8 cellular contexts compared by ENCODE assay signal in the genomic region with DNA sequence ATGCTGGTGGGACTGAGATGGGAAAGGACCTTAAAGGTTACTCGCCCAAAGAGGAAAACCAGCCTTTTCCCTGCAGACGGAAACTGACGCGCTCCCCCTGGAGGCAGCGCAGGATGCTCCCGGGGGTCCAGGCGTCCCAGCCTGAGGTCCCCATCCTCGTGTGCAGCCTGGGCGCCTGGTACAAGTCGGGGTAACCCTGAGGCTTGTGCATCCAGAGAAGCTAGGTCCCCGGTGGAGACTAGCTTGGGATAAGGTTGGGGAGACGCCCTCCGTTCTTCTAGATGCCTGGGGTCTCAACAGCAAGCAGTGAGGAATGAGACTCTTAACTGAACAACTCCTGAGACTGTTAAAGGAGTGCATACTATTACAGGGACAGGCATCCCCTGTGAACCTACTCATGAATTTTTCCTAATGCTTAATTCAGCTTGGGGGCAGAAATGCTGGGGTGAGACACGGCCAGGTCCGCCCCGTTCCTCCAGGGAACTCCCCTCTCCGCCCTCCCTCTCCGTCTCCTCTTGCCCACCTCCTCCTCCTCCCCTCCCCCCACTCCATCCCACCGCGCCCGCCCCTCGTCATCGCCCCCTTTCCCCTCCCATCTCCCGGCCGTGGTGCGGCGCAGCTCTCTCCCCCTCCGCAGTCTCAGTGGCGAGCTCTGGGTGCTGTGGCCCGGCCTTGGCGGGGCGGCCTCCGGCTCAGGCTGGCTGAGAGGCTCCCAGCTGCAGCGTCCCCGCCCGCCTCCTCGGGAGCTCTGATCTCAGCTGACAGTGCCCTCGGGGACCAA. TPM values are rescaled to one million over a fixed set of nuclear protein-coding genes. Genes with fewer than 3 reads are reported as not detected.
DNase-seq lines count a peak whose midpoint lies in the region; ATAC-seq and TF ChIP-seq lines count a peak whose summit lies in the region.

A gene with protein sequence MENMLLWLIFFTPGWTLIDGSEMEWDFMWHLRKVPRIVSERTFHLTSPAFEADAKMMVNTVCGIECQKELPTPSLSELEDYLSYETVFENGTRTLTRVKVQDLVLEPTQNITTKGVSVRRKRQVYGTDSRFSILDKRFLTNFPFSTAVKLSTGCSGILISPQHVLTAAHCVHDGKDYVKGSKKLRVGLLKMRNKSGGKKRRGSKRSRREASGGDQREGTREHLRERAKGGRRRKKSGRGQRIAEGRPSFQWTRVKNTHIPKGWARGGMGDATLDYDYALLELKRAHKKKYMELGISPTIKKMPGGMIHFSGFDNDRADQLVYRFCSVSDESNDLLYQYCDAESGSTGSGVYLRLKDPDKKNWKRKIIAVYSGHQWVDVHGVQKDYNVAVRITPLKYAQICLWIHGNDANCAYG (plus strand): TSS at position 634 of the 781 bp plus-strand sequence. CDS start 10,908 bp downstream, outside the sequence.

- no peaks in the 10 kb centered on the region for H4K20me1 ChIP-seq in GM23248 (ENCODE audit: insufficient read depth)

- H3K27me3 ChIP-seq in GM23248 (replicated peaks; ENCODE audit: insufficient read depth) (no peaks in the 10 kb centered on the region), adrenal gland (no peaks in the 10 kb centered on the region)

- peak; percentile 48 to 73 (median 68) for TF ChIP-seq CTCF in adrenal gland (IDR thresholded peaks at IDR 0.05)

- H3K9me2 ChIP-seq in GM23248 (ENCODE audit: insufficient read depth), result no peaks in the 10 kb centered on the region

- ATAC-seq in left ventricle myocardium superior, result peak; percentile 94
- ATAC-seq in HG03378 (IDR thresholded peaks at IDR 0.05; ENCODE audit: unreplicated experiment), result no peak

- H3K79me2 ChIP-seq in GM23248 (ENCODE audit: insufficient read depth), result no peaks in the 10 kb centered on the region

- peak within 1 kb of the TSS; percentile 72 for H3K4me2 ChIP-seq in GM23248 (ENCODE audit: unreplicated experiment)

- in situ Hi-C loops in GM23248 (cut with MboI), result loop anchor here (10.0 kb wide), 1 partner anchor 447 kb away; a partner anchor contains a TSS

- H3K36me3 ChIP-seq in GM23248 (ENCODE audit: low read depth), result no peaks in the 10 kb centered on the region
- H3K36me3 ChIP-seq in adrenal gland (replicated peaks in 1 of 2), result no peaks in the 10 kb centered on the region

- H3K9ac ChIP-seq in GM23248, result peak within 1 kb of the TSS; percentile 25

- TF ChIP-seq POLR2A in adrenal gland (IDR thresholded peaks at IDR 0.05), result peak in 1 of 2 donors; percentile 40

- intact Hi-C loops in adrenal gland (cut with DNase I), result loop anchor here (5.0 to 10.0 kb wide), 4 partner anchors 90 to 447 kb away; a partner anchor contains a TSS
- intact Hi-C loops in left ventricle myocardium superior (cut with micrococcal nuclease), result no loop called here
- intact Hi-C loops in posterior vena cava (cut with DNase I), result loop anchor here (2.0 to 10.0 kb wide), 3 partner anchors 80 to 291 kb away; a partner anchor contains a TSS

- H2AFZ ChIP-seq in GM23248, result peak within 1 kb of the TSS; percentile 75

- H3K4me1 ChIP-seq in GM23248 (ENCODE audit: insufficient read depth), result no peaks in the 10 kb centered on the region
- peaks cover 0 to 5% of the 10 kb centered on the region in 2 donors for H3K4me1 ChIP-seq in adrenal gland (replicated peaks in 1 of 2)

- DNase-seq in DMS53 (lab: John Stamatoyannopoulos, UW), result peak; percentile 73
- DNase-seq in GM23248, result peak; percentile 66
- DNase-seq in NCI-H345 (lab: John Stamatoyannopoulos, UW), result peak; percentile 68
- DNase-seq in adrenal gland, result peak; percentile 66 to 76 (median 71)
- DNase-seq in left ventricle myocardium superior, result peak; percentile 66
- peak; percentile 87 for DNase-seq in posterior vena cava (ENCODE audit: low spot score)
- DNase-seq in GF-D8 (lab: John Stamatoyannopoulos, UW), result no peak

- 5 to 10% methylated on average over 24 to 38 of the region's 38 CpGs for WGBS in GM23248 (ENCODE audit: low coverage in 1 of 2, low lambda C conversion rate in 2 of 2, missing lambda C conversion rate in 2 of 2), 2 experiments
- WGBS in adrenal gland, 4 donors, result 2 to 6% (median 5%) methylated on average over 3 to 38 of the region's 38 CpGs

- no peaks in the 10 kb centered on the region for H3F3A ChIP-seq in GM23248 (ENCODE audit: insufficient read depth)

- H3K9me3 ChIP-seq in GM23248 (ENCODE audit: low read depth) (no peaks in the 10 kb centered on the region), adrenal gland (replicated peaks in 1 of 3) (no peaks in the 10 kb centered on the region)

- H3K27ac ChIP-seq in GM23248, result no peak within 1 kb of the TSS
- H3K27ac ChIP-seq in adrenal gland, result peak within 1 kb of the TSS in 2 of 5 donors; percentile 7 to 32

- peak within 1 kb of the TSS; percentile 71 for H3K4me3 ChIP-seq in GM23248
- H3K4me3 ChIP-seq in adrenal gland, result peak within 1 kb of the TSS in 2 of 4 donors; percentile 29 to 59

RNA-seq across cellular contexts. Expression of the gene that starts here (rescaled TPM):
- total RNA-seq in GM23248 (2014; rRNA removed; shearing (Covaris generic)), result not detected in 2 replicates
- polyA plus RNA-seq in GM23248 (2016; fragmentation: Nextera tagmentation; extraction: Ambion mirVana), result not detected in 2 replicates
- total RNA-seq in adrenal gland, result 10 to 100 TPM in 3 of 8 donors, 1 to 10 TPM in 3, under 1 TPM in 2; 0.39 to 17.0 (median 5.1) TPM
- polyA plus RNA-seq in adrenal gland, result 1 to 10 TPM in 2 of 3 donors, under 1 TPM in 1; 0.27 to 3.5 (median 2.6) TPM
- total RNA-seq in left ventricle myocardium superior, result 0.12 TPM
- 1 to 10 TPM; 1.8 to 2.8 TPM for total RNA-seq in posterior vena cava

Comparison
In these comparisons a context has a peak if more than half of its experiments do, and no peak if none do; other contexts are left out.
1. Peak in DNase-seq, H3K4me3 ChIP-seq, H3K9ac ChIP-seq and H3K4me2 ChIP-seq in GM23248; RNA of the gene not detected or under 1 TPM.
2. Peak in DNase-seq and ATAC-seq in left ventricle myocardium superior; RNA of the gene not detected or under 1 TPM.